In the genomic region with DNA sequence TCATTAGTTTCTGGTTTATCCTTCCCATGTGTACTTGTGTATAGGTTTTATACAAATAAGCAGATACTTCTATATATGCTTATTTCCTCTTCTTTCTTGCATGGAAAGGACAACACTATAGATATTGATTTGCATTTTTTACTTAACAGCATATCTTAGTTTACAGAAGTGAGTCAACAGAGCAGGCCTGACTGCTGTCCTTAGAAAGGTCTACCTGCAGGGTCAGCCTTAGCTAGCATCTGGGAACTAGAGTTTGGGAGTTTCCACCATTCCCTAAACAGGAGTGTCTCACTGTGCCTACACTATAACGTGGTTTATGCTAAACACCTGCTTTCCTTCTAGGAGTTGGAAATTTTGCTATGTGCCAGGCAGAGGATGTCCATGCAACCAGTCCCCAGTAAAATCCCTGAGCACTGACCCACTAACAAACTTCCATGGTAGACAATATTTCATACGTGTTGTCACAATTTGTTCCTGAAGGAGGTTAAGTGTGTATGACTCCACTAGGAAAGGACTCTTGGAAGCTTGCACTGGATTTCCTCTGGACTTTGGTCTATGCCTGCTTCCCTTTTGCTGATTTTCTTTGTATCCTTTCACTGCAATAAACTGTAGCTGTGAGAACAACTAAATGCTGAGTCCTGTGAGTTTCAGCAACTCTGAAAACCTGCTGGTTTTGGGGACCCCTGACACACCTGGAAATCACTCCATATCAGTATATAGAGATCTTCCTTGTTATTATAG, we compare ENCODE assay signal across 19 cellular contexts.
"Had no signal": no experiment of that assay in that cellular context is flagged by ENCODE, and none has a peak within 500 bp of the region (broad histone marks: within the 10 kb centered on the region; RNA-seq: fewer than 3 reads in every experiment).

No MANE protein-coding gene starts in this region.

- H3K4me1 ChIP-seq: testis, uterus had no signal

- FAIRE-seq: endometrium had no signal

- H3K36me3 ChIP-seq: brain microvascular endothelial cell, uterus had no signal

- H3K4me3 Mint-ChIP-seq: activated CD4-positive, alpha-beta memory T cell treated with anti-CD3 and anti-CD28 coated beads, Interleukin-2, amount 10 ng/mL, durations not matched to agents 7 days and 5 days; nephron; T-helper 2 cell treated with Interferon-gamma antibody and Interleukin-4, amounts not matched to agents 5 μg/mL and 100 μg/mL, for 36 hours had no signal

- H3K27ac Mint-ChIP-seq: activated CD4-positive, alpha-beta memory T cell treated with anti-CD3 and anti-CD28 coated beads, Interleukin-2, amount 10 ng/mL, durations not matched to agents 7 days and 5 days; activated T-helper 2 cell treated with anti-CD3 and anti-CD28 coated beads, Interferon-gamma antibody, Interleukin-2, Interleukin-4, amounts not matched to agents 10 μg/mL and 5 μg/mL and 100 μg/mL, durations not matched to agents 14 hours and 24 hours and 36 hours; T-helper 2 cell treated with Interferon-gamma antibody and Interleukin-4, amounts not matched to agents 5 μg/mL and 100 μg/mL, for 36 hours had no signal

- H3K27ac ChIP-seq: brain microvascular endothelial cell, esophagus muscularis mucosa, testis, uterus had no signal

- H3K4me1 Mint-ChIP-seq: nephron had no signal

- ATAC-seq: left cardiac atrium; stimulated activated naive CD8-positive, alpha-beta T cell treated with anti-CD3 and anti-CD28 coated beads, Interleukin-15, Interleukin-2, amounts not matched to agents 100 U/mL and 50 U/mL, for 24 hours had no signal

- H3K27me3 ChIP-seq: brain microvascular endothelial cell, esophagus muscularis mucosa, testis, uterus had no signal

- H3K4me3 ChIP-seq: esophagus muscularis mucosa, testis, uterus had no signal

- H3K27me3 Mint-ChIP-seq: activated CD4-positive, alpha-beta memory T cell treated with anti-CD3 and anti-CD28 coated beads, Interleukin-2, amount 10 ng/mL, durations not matched to agents 7 days and 5 days had no signal

- H3K9me3 Mint-ChIP-seq: activated CD4-positive, alpha-beta memory T cell treated with anti-CD3 and anti-CD28 coated beads, Interleukin-2, amount 10 ng/mL, durations not matched to agents 7 days and 5 days; activated T-helper 2 cell treated with anti-CD3 and anti-CD28 coated beads, Interferon-gamma antibody, Interleukin-2, Interleukin-4, amounts not matched to agents 10 μg/mL and 5 μg/mL and 100 μg/mL, durations not matched to agents 14 hours and 24 hours and 36 hours; nephron; T-helper 2 cell treated with Interferon-gamma antibody and Interleukin-4, amounts not matched to agents 5 μg/mL and 100 μg/mL, for 36 hours had no signal

- H3K9me3 ChIP-seq: esophagus muscularis mucosa, testis, uterus had no signal

- DNase-seq: activated CD4-positive, alpha-beta memory T cell treated with anti-CD3 and anti-CD28 coated beads, Interleukin-2, amount 10 ng/mL, durations not matched to agents 7 days and 5 days; activated CD4-positive, alpha-beta T cell treated with anti-CD3 and anti-CD28 coated beads for 1 hour; activated naive CD4-positive, alpha-beta T cell treated with anti-CD3 and anti-CD28 coated beads, Interleukin-2, amount 50 U/mL, for 16 hours; brain microvascular endothelial cell; cerebellar nuclear complex; dermis blood vessel endothelial cell; foreskin fibroblast; glutamatergic neuron; left cardiac atrium; mammary epithelial cell; stimulated activated CD4-positive, alpha-beta T cell treated with anti-CD3 and anti-CD28 coated beads, Interleukin-2, amount 100 ng/mL, for 48 hours; stimulated activated naive CD8-positive, alpha-beta T cell treated with anti-CD3 and anti-CD28 coated beads, Interleukin-15, Interleukin-2, amounts not matched to agents 100 U/mL and 50 U/mL, for 24 hours; testis; uterus had no signal
